ENCODE assay signal across 19 cellular contexts in genomic region chr9:36074055-36074454, GRCh38.
"Had no signal": no experiment of that assay in that cellular context is flagged by ENCODE, and none has a peak within 500 bp of the region (broad histone marks: within the 10 kb centered on the region; RNA-seq: fewer than 3 reads in every experiment).

No MANE protein-coding gene starts in this region.

- H3K27ac Mint-ChIP-seq: activated CD4-positive, alpha-beta T cell treated with anti-CD3 and anti-CD28 coated beads, Interleukin-2, amount 10 ng/mL, durations not matched to agents 24 days and 14 days; endodermal cell; memory B cell; stimulated activated naive B cell treated with anti-CD40 and anti-IgM and Interleukin-4, amounts not matched to agents 10 μg/mL and 1 μg/mL and 100 μg/mL, for 72 hours; T-cell had no signal

- H3K27ac ChIP-seq: colonic mucosa, pancreas, spleen had no signal

- H3K9me3 Mint-ChIP-seq: activated CD4-positive, alpha-beta T cell treated with anti-CD3 and anti-CD28 coated beads, Interleukin-2, amount 10 ng/mL, durations not matched to agents 24 days and 14 days; activated T-cell treated with anti-CD3 and anti-CD28 coated beads, Interleukin-2, amount 50 U/mL, for 4 hours; endodermal cell; memory B cell; naive thymus-derived CD8-positive, alpha-beta T cell; stimulated activated naive B cell treated with anti-CD40 and anti-IgM and Interleukin-4, amounts not matched to agents 10 μg/mL and 1 μg/mL and 100 μg/mL, for 72 hours; T-cell had no signal

- H3K4me1 ChIP-seq: spleen had no signal

- DNase-seq: activated CD4-positive, alpha-beta T cell treated with anti-CD3 and anti-CD28 coated beads, Interleukin-2, amount 10 ng/mL, durations not matched to agents 24 days and 14 days; activated CD4-positive, CD25-positive, alpha-beta regulatory T cell; activated CD8-positive, alpha-beta memory T cell treated with anti-CD3 and anti-CD28 coated beads, Interleukin-2, amount 50 U/mL, for 4 hours; activated effector memory CD4-positive, alpha-beta T cell treated with anti-CD3 and anti-CD28 coated beads, Interleukin-2, amount 50 U/mL, for 16 hours; activated naive CD4-positive, alpha-beta T cell treated with anti-CD3 and anti-CD28 coated beads, Interleukin-2, amount 50 U/mL, for 16 hours; activated T-cell treated with anti-CD3 and anti-CD28 coated beads, Interleukin-2, amount 50 U/mL, for 4 hours; colonic mucosa; endodermal cell; foreskin melanocyte; left ventricle myocardium superior; naive thymus-derived CD8-positive, alpha-beta T cell; pancreas; spleen; stimulated activated CD4-positive, alpha-beta T cell treated with anti-CD3 and anti-CD28 coated beads, Interleukin-4, amount 100 ng/mL, for 4 hours; stimulated activated naive B cell treated with anti-CD40 and anti-IgM and Interleukin-4, amounts not matched to agents 10 μg/mL and 1 μg/mL and 100 μg/mL, for 72 hours; T-cell; T-helper 9 cell had no signal

- H3K9me3 ChIP-seq: ascending aorta, colonic mucosa, pancreas, spleen had no signal

- H3K27me3 ChIP-seq: ascending aorta, colonic mucosa, pancreas, spleen had no signal

- H3K4me3 Mint-ChIP-seq: activated CD4-positive, alpha-beta T cell treated with anti-CD3 and anti-CD28 coated beads, Interleukin-2, amount 10 ng/mL, durations not matched to agents 24 days and 14 days; activated T-cell treated with anti-CD3 and anti-CD28 coated beads, Interleukin-2, amount 50 U/mL, for 4 hours; endodermal cell; memory B cell; naive thymus-derived CD8-positive, alpha-beta T cell; stimulated activated naive B cell treated with anti-CD40 and anti-IgM and Interleukin-4, amounts not matched to agents 10 μg/mL and 1 μg/mL and 100 μg/mL, for 72 hours; T-cell had no signal

- ATAC-seq: activated T-cell treated with anti-CD3 and anti-CD28 coated beads, Interleukin-2, amount 50 U/mL, for 4 hours; naive thymus-derived CD8-positive, alpha-beta T cell; stimulated activated naive B cell treated with anti-CD40 and anti-IgM and Interleukin-4, amounts not matched to agents 10 μg/mL and 1 μg/mL and 100 μg/mL, for 72 hours; T-cell had no signal

- H3K4me1 Mint-ChIP-seq: activated CD4-positive, alpha-beta T cell treated with anti-CD3 and anti-CD28 coated beads, Interleukin-2, amount 10 ng/mL, durations not matched to agents 24 days and 14 days; endodermal cell; memory B cell; stimulated activated naive B cell treated with anti-CD40 and anti-IgM and Interleukin-4, amounts not matched to agents 10 μg/mL and 1 μg/mL and 100 μg/mL, for 72 hours; T-cell had no signal

- H3K36me3 ChIP-seq: ascending aorta, colonic mucosa, pancreas had no signal

- H3K27me3 Mint-ChIP-seq: activated CD4-positive, alpha-beta T cell treated with anti-CD3 and anti-CD28 coated beads, Interleukin-2, amount 10 ng/mL, durations not matched to agents 24 days and 14 days; memory B cell; naive thymus-derived CD8-positive, alpha-beta T cell; stimulated activated naive B cell treated with anti-CD40 and anti-IgM and Interleukin-4, amounts not matched to agents 10 μg/mL and 1 μg/mL and 100 μg/mL, for 72 hours; T-cell had no signal

- H3K4me3 ChIP-seq: ascending aorta, colonic mucosa, pancreas, spleen had no signal
